ENCODE assay signal across 23 cellular contexts in the genomic region with DNA sequence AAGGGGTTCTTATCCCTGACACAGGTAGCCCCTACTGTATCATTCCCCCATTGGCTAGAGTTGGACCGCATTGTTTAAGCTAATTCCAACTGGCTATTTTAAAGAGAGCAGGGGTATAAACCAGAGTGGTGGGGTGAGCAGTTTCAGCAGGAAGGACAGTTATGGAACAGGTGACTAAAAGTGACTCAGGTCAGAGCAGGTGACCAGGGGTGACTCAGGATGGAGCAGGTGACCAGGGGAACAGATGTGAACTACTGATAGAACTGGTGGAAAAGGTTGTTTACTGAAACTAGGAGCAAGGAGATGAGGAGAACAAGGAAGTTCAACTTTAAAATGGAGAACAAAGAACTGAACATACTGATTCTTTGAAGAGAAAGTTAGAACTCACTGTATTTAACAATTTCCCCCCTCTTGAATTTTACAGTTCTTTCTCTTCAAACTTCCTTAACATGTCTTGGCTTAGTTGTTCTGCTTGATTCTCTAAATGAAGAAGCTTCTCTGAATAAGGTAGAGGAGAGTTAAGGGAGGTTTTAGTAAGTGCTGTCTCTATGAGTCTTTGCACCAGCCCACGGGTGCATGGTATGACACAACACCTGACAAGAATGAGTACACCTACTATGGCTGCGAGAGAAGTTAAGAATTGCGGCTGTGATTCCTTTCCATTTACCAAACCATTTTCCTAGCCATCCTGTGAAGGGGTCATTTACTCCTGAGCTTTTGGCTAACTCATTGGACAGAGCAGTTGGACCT.
"Had no signal": no experiment of that assay in that cellular context is flagged by ENCODE, and none has a peak within 500 bp of the region (broad histone marks: within the 10 kb centered on the region; RNA-seq: fewer than 3 reads in every experiment).

No MANE protein-coding gene starts in this region.

- H3K4me3 Mint-ChIP-seq: activated CD4-positive, alpha-beta T cell treated with anti-CD3 and anti-CD28 coated beads, Interleukin-2, amount 10 ng/mL, durations not matched to agents 7 days and 5 days; activated naive CD8-positive, alpha-beta T cell treated with anti-CD3 and anti-CD28 coated beads, Interleukin-2, amount 10 ng/mL, durations not matched to agents 7 days and 5 days; natural killer cell; stimulated activated naive B cell treated with anti-CD40 and anti-IgM and Interleukin-4, amounts not matched to agents 10 μg/mL and 1 μg/mL and 100 μg/mL, for 72 hours; T-cell; WTC11 had no signal

- H3K36me3 Mint-ChIP-seq: activated naive CD8-positive, alpha-beta T cell treated with anti-CD3 and anti-CD28 coated beads, Interleukin-2, amount 10 ng/mL, durations not matched to agents 7 days and 5 days; natural killer cell; stimulated activated naive B cell treated with anti-CD40 and anti-IgM and Interleukin-4, amounts not matched to agents 10 μg/mL and 1 μg/mL and 100 μg/mL, for 72 hours; WTC11 had no signal

- H3K27ac ChIP-seq: dorsolateral prefrontal cortex, lower lobe of right lung, neutrophil, pancreas, thoracic aorta, upper lobe of right lung had no signal

- DNase-seq: activated CD4-positive, alpha-beta T cell treated with anti-CD3 and anti-CD28 coated beads, Interleukin-2, amount 10 ng/mL, durations not matched to agents 7 days and 5 days; activated naive CD4-positive, alpha-beta T cell treated with Interleukin-2 at 50 U/mL for 16 hours; activated naive CD8-positive, alpha-beta T cell treated with anti-CD3 and anti-CD28 coated beads, Interleukin-2, amount 10 ng/mL, durations not matched to agents 7 days and 5 days; activated T-cell treated with anti-CD3 and anti-CD28 coated beads for 4 hours; amygdala; caudate nucleus; dorsolateral prefrontal cortex; foreskin melanocyte; glutamatergic neuron; hypothalamus; islet precursor cell; lower lobe of right lung; natural killer cell; pancreas; stimulated activated CD4-positive, alpha-beta T cell treated with anti-CD3 and anti-CD28 coated beads, Interleukin-4, amount 100 ng/mL, for 24 hours; stimulated activated naive B cell treated with anti-CD40 and anti-IgM and Interleukin-4, amounts not matched to agents 10 μg/mL and 1 μg/mL and 100 μg/mL, for 72 hours; T-cell; upper lobe of right lung had no signal

- H3K27ac Mint-ChIP-seq: activated CD4-positive, alpha-beta T cell treated with anti-CD3 and anti-CD28 coated beads, Interleukin-2, amount 10 ng/mL, durations not matched to agents 7 days and 5 days; activated naive CD8-positive, alpha-beta T cell treated with anti-CD3 and anti-CD28 coated beads, Interleukin-2, amount 10 ng/mL, durations not matched to agents 7 days and 5 days; activated T-helper 2 cell treated with anti-CD3 and anti-CD28 coated beads, Interferon-gamma antibody, Interleukin-2, Interleukin-4, amounts not matched to agents 10 μg/mL and 5 μg/mL and 100 μg/mL, durations not matched to agents 14 hours and 24 hours and 36 hours; natural killer cell; stimulated activated naive B cell treated with anti-CD40 and anti-IgM and Interleukin-4, amounts not matched to agents 10 μg/mL and 1 μg/mL and 100 μg/mL, for 72 hours; T-cell; WTC11 had no signal

- H3K9me3 Mint-ChIP-seq: activated T-helper 2 cell treated with anti-CD3 and anti-CD28 coated beads, Interferon-gamma antibody, Interleukin-2, Interleukin-4, amounts not matched to agents 10 μg/mL and 5 μg/mL and 100 μg/mL, durations not matched to agents 14 hours and 24 hours and 36 hours had no signal

- H3K4me1 Mint-ChIP-seq: natural killer cell; stimulated activated naive B cell treated with anti-CD40 and anti-IgM and Interleukin-4, amounts not matched to agents 10 μg/mL and 1 μg/mL and 100 μg/mL, for 72 hours; T-cell; WTC11 had no signal

- ATAC-seq: lower lobe of right lung; natural killer cell; pancreas; sciatic nerve; stimulated activated naive B cell treated with anti-CD40 and anti-IgM and Interleukin-4, amounts not matched to agents 10 μg/mL and 1 μg/mL and 100 μg/mL, for 72 hours; T-cell; upper lobe of right lung; WTC11 had no signal
